ENCODE assay signal across 13 cellular contexts in genomic region chr1:246629030-246629429, GRCh38.
DNase-seq lines count a peak whose midpoint lies in the region; ATAC-seq, FAIRE-seq and TF ChIP-seq lines count a peak whose summit lies in the region.
"Had no signal": no experiment of that assay in that cellular context is flagged by ENCODE, and none has a peak within 500 bp of the region (broad histone marks: within the 10 kb centered on the region; RNA-seq: fewer than 3 reads in every experiment).

No MANE protein-coding gene starts in this region.

- TF ChIP-seq CTCF in GM10248 (IDR thresholded peaks at IDR 0.05; ENCODE audit: control extremely low read depth, extremely low read depth, low read depth, missing control alignments) (no peak), HepG2 (CRISPR knock-in tag; IDR thresholded peaks at IDR 0.05) (no peak)

- H3K79me2 ChIP-seq in HepG2 (ENCODE audit: insufficient read depth, low read length): no peaks in the 10 kb centered on the region

- peak; percentile 94 for ATAC-seq in HG02642 (IDR thresholded peaks at IDR 0.05; ENCODE audit: poor library complexity, unreplicated experiment)
- peak; percentile 93 for ATAC-seq in HG03460 (IDR thresholded peaks at IDR 0.05; ENCODE audit: unreplicated experiment)
- ATAC-seq in HepG2: no peak

- DNase-seq in GM10248 (ENCODE audit: extremely low spot score) (peak; percentile 58), GM19238 (ENCODE audit: insufficient read length, low spot score) (peak; percentile 38), C1 segment of cervical spinal cord (lab: John Stamatoyannopoulos, UW) (no peak), posterior vena cava (ENCODE audit: low spot score) (no peak), HepG2 (ENCODE audit: low spot score) (no peak), DMS79 (lab: John Stamatoyannopoulos, UW) (no peak)
- DNase-seq: dorsolateral prefrontal cortex; hypothalamus; KG1; NCI-H69; stimulated activated naive CD8-positive, alpha-beta T cell treated with anti-CD3 and anti-CD28 coated beads, Interleukin-15, amount 100 ng/mL, for 72 hours had no signal

- intact Hi-C loops in posterior vena cava (cut with DNase I) (no loop called here), HepG2 (cut with micrococcal nuclease; ENCODE audit: unreplicated experiment) (no loop called here)

- TF ChIP-seq EP300 in HepG2 (IDR thresholded peaks at IDR 0.05; ENCODE audit: low read depth in 2 of 2, low read length in 2 of 2) (no peak), HepG2 (CRISPR knock-in tag; IDR thresholded peaks at IDR 0.05; ENCODE audit: borderline replicate concordance) (no peak)

- no peak overlapping the region for H3K9ac ChIP-seq in HepG2 (ENCODE audit: insufficient read depth, low read depth, low read length)

- in situ Hi-C loops in HepG2 (cut with HindIII; ENCODE audit: extremely low pct_ligation_motif_present, low pct_unique_long_range_greater_than_20kb): no loop called here

- TF ChIP-seq POLR2A in HepG2 (IDR thresholded peaks at IDR 0.05; ENCODE audit: insufficient read depth in 1 of 2, low read depth in 2 of 2, low read length in 2 of 2): no peak

- no peak overlapping the region for H2AFZ ChIP-seq in HepG2 (ENCODE audit: low read length)

- TF ChIP-seq RAD21 in HepG2 (CRISPR knock-in tag; IDR thresholded peaks at IDR 0.05): no peak

- no peaks in the 10 kb centered on the region for H3K9me3 ChIP-seq in HepG2 (ENCODE audit: low read length)

- no peaks in the 10 kb centered on the region for H3K27me3 ChIP-seq in HepG2 (ENCODE audit: control insufficient read depth in 1 of 2, insufficient read depth in 2 of 2, low read length in 2 of 2)
- H3K27me3 ChIP-seq: dorsolateral prefrontal cortex had no signal

- no peaks in the 10 kb centered on the region for H3K4me1 ChIP-seq in HepG2 (ENCODE audit: insufficient read depth, low read length)

- H3K36me3 ChIP-seq in HepG2 (replicated peaks in 1 of 2; ENCODE audit: control insufficient read depth in 1 of 2, insufficient read depth in 2 of 2, low read length in 2 of 2): peaks cover 3 to 23% of the 10 kb centered on the region in 2 experiments; a peak in 3 of 5 replicates

- no TSS peak for BruUV-seq in HepG2 (replicated peaks; lab: Mats Ljungman, UMichigan)

- no peak for FAIRE-seq in HepG2 (lab: Jason Lieb, UNC)

- no peaks in the 10 kb centered on the region for H4K20me1 ChIP-seq in HepG2 (ENCODE audit: insufficient read depth, low read length)

- no peak overlapping the region for H3K27ac ChIP-seq in HepG2 (ENCODE audit: extremely low read length, insufficient read depth, low read length)
- H3K27ac ChIP-seq: dorsolateral prefrontal cortex had no signal

- WGBS in HepG2 (ENCODE audit: low lambda C conversion rate): 97% methylated on average over 2 of the region's 2 CpGs

- no peak overlapping the region for H3K4me3 ChIP-seq in HepG2 (replicated peaks in 1 of 3; ENCODE audit: insufficient read depth in 1 of 3, low read depth in 2 of 3, low read length in 3 of 3)
- H3K4me3 ChIP-seq: dorsolateral prefrontal cortex had no signal

- CTCF ChIA-PET in GM10248 (lab: Yijun Ruan, JAX): interaction anchor here (0.8 to 1.7 kb wide), 4 partner anchors 8 to 45 kb away, joined by 3 to 5 read pairs (median 4); no protein-coding TSS in a partner anchor
- CTCF ChIA-PET in HepG2 (lab: Yijun Ruan, JAX; ENCODE audit: low intra/inter-chr PET ratio, low total read pairs): no interaction called here

- H3K4me2 ChIP-seq in HepG2 (ENCODE audit: low read depth, low read length): no peak overlapping the region

- POLR2A ChIA-PET in GM10248 (lab: Yijun Ruan, JAX): interaction anchor here (0.6 kb wide), 1 partner anchor 30 kb away, joined by 5 read pairs; no protein-coding TSS in a partner anchor
- POLR2A ChIA-PET in HepG2 (lab: Yijun Ruan, JAX): no interaction called here

TF ChIP-seq in HepG2, 621 proteins besides CTCF, POLR2A, EP300 and RAD21:
- TF ChIP-seq GABPB1 (CRISPR knock-in tag; IDR thresholded peaks at IDR 0.05): no peak
- no peak for TF ChIP-seq SOX5 (CRISPR knock-in tag; IDR thresholded peaks at IDR 0.05; ENCODE audit: borderline replicate concordance)
- no peak for TF ChIP-seq ZFP36L1 (CRISPR knock-in tag; IDR thresholded peaks at IDR 0.05)
- TF ChIP-seq USF2 (IDR thresholded peaks at IDR 0.05; ENCODE audit: low read depth, low read length): no peak
- TF ChIP-seq USF2 (CRISPR knock-in tag; IDR thresholded peaks at IDR 0.05; ENCODE audit: borderline replicate concordance): no peak
- TF ChIP-seq ZNF746 (CRISPR knock-in tag; IDR thresholded peaks at IDR 0.05): no peak
- TF ChIP-seq ZBTB21 (CRISPR knock-in tag; IDR thresholded peaks at IDR 0.05): no peak
- TF ChIP-seq EZH2 (conservative IDR thresholded peaks at IDR 0.05; ENCODE audit: low read depth, low read length): no peak
- TF ChIP-seq ZNF616 (CRISPR knock-in tag; IDR thresholded peaks at IDR 0.05; ENCODE audit: low read depth): no peak
- TF ChIP-seq EEA1 (CRISPR knock-in tag; IDR thresholded peaks at IDR 0.05; ENCODE audit: borderline replicate concordance): no peak
- TF ChIP-seq ZNF747 (CRISPR knock-in tag; IDR thresholded peaks at IDR 0.05; ENCODE audit: borderline replicate concordance): no peak
- no peak for TF ChIP-seq POLR2AphosphoS5 (IDR thresholded peaks at IDR 0.05; ENCODE audit: low read depth, low read length)
- no peak for TF ChIP-seq AHDC1 (CRISPR knock-in tag; IDR thresholded peaks at IDR 0.05; ENCODE audit: borderline replicate concordance)
- TF ChIP-seq TIGD3 (CRISPR knock-in tag; IDR thresholded peaks at IDR 0.05; ENCODE audit: borderline replicate concordance): no peak

Comparison
In these comparisons a context has a peak if more than half of its experiments do, and no peak if none do; other contexts are left out.
1. DNase-seq: peak in GM10248 (single experiment) and GM19238 (single experiment); none in C1 segment of cervical spinal cord (0 of 14), posterior vena cava (single experiment), HepG2 (single experiment) and DMS79 (single experiment).